Comparison of ENCODE assay signal across 17 cellular contexts in genomic region chr5:75363111-75363510, GRCh38. TPM values are rescaled to one million over a fixed set of nuclear protein-coding genes. Genes with fewer than 3 reads are reported as not detected.
DNase-seq lines count a peak whose midpoint lies in the region; ATAC-seq and TF ChIP-seq lines count a peak whose summit lies in the region.
"Had no signal": no experiment of that assay in that cellular context is flagged by ENCODE, and none has a peak within 500 bp of the region (broad histone marks: within the 10 kb centered on the region; RNA-seq: fewer than 3 reads in every experiment).

No MANE protein-coding gene starts in this region.

- H3K27me3 ChIP-seq in DND-41 (ENCODE audit: insufficient read depth, low read length, poor library complexity) (no peaks in the 10 kb centered on the region), prostate gland (replicated peaks; ENCODE audit: insufficient read depth) (no peaks in the 10 kb centered on the region)
- H3K27me3 ChIP-seq: colonic mucosa, spleen had no signal

- H3K4me2 ChIP-seq in DND-41 (ENCODE audit: insufficient read depth, low read length) = no peak overlapping the region
- H3K4me2 ChIP-seq: KMS-11 had no signal

- no peak overlapping the region for H3K9ac ChIP-seq in DND-41 (ENCODE audit: low read depth, low read length)
- H3K9ac ChIP-seq: KMS-11, parathyroid adenoma had no signal

- no peak for TF ChIP-seq POLR2A in prostate gland (IDR thresholded peaks at IDR 0.05)

- H4K20me1 ChIP-seq in DND-41 (ENCODE audit: insufficient read depth, low read length) = peaks cover 4% of the 10 kb centered on the region; the same call in 1 of the 2 replicates

- H2AFZ ChIP-seq in DND-41 (ENCODE audit: low read depth, low read length) = no peak overlapping the region
- H2AFZ ChIP-seq: parathyroid adenoma had no signal

- intact Hi-C loops in prostate gland (cut with DNase I) = no loop called here

- TF ChIP-seq CTCF in DND-41 (IDR thresholded peaks at IDR 0.05; ENCODE audit: borderline replicate concordance, extremely low read depth, low read length, poor library complexity, severe bottlenecking) = no peak
- no peak for TF ChIP-seq CTCF in prostate gland (IDR thresholded peaks at IDR 0.05)

- WGBS in prostate gland = 36% methylated on average over 5 of the region's 5 CpGs

- H3K4me1 ChIP-seq in DND-41 (ENCODE audit: insufficient read depth, low read length) (no peaks in the 10 kb centered on the region), prostate gland (replicated peaks) (peaks cover 9% of the 10 kb centered on the region)
- H3K4me1 ChIP-seq: colonic mucosa, parathyroid adenoma, spleen had no signal

- peaks cover 51% of the 10 kb centered on the region for H3K36me3 ChIP-seq in DND-41 (ENCODE audit: insufficient read depth, low read length)
- H3K36me3 ChIP-seq in prostate gland = no peaks in the 10 kb centered on the region

- H3K9me3 ChIP-seq in DND-41 (ENCODE audit: insufficient read depth, low read length, severe bottlenecking) (no peaks in the 10 kb centered on the region), prostate gland (no peaks in the 10 kb centered on the region)
- H3K9me3 ChIP-seq: colonic mucosa, spleen had no signal

- H3K27ac ChIP-seq in DND-41 (ENCODE audit: low read length) = no peak overlapping the region
- peak overlapping the region in 1 of 2 donors; percentile 3 for H3K27ac ChIP-seq in prostate gland
- H3K27ac ChIP-seq: colonic mucosa, KMS-11, parathyroid adenoma, spleen had no signal

- H3K4me3 ChIP-seq in DND-41 (ENCODE audit: low read depth in 1 of 2, low read length in 2 of 2) (no peak overlapping the region), prostate gland (no peak overlapping the region)
- H3K4me3 ChIP-seq: colonic mucosa, spleen had no signal

- ATAC-seq in DND-41 (ENCODE audit: insufficient read depth, low read depth) (peak; percentile 15; the same call in 1 of the 3 replicates), left lobe of liver (peak; percentile 18)
- ATAC-seq: CD8-positive, alpha-beta T cell had no signal

- no peak for DNase-seq in DND-41
- DNase-seq in NCI-H69 (lab: John Stamatoyannopoulos, UW) = peak; percentile 8
- DNase-seq in left lobe of liver (ENCODE audit: low spot score) = no peak
- peak; percentile 21 for DNase-seq in prostate gland (ENCODE audit: low spot score)
- DNase-seq in NCI-H774 (lab: John Stamatoyannopoulos, UW) = no peak
- no peak for DNase-seq in SKM-1 (lab: John Stamatoyannopoulos, UW; ENCODE audit: unreplicated experiment)
- DNase-seq in NCI-H1694 treated with DMSO at 0.1 percent for 48 hours (lab: John Stamatoyannopoulos, UW) = no peak
- DNase-seq: activated CD4-positive, alpha-beta T cell treated with anti-CD3 and anti-CD28 coated beads for 1 hour; activated naive CD8-positive, alpha-beta T cell treated with anti-CD3 and anti-CD28 coated beads, Interleukin-2, amount 10 ng/mL, durations not matched to agents 7 days and 5 days; CD8-positive, alpha-beta T cell; NCI-H446 treated with DMSO at 0.1 percent for 48 hours; spleen; stimulated activated CD4-positive, alpha-beta T cell treated with anti-CD3 and anti-CD28 coated beads, Interleukin-4, amount 100 ng/mL, for 4 hours; T-helper 9 cell had no signal

- H3K79me2 ChIP-seq in DND-41 (ENCODE audit: insufficient read depth, low read length) = no peaks in the 10 kb centered on the region
- H3K79me2 ChIP-seq: parathyroid adenoma had no signal

RNA-seq across cellular contexts. Expression of gene HMGCR, which starts 26.1 kb away (rescaled TPM):
- total RNA-seq in left lobe of liver (15.5 TPM), prostate gland (10 to 100 TPM; 20.6 to 38.2 TPM)

Comparison
In these comparisons a context has a peak if more than half of its experiments do, and no peak if none do; other contexts are left out.
1. DNase-seq: peak in NCI-H69 (single experiment) and prostate gland (single experiment); none in DND-41 (single experiment), left lobe of liver (single experiment), NCI-H774 (single experiment), SKM-1 (single experiment) and NCI-H1694 treated with DMSO at 0.1 percent for 48 hours (single experiment).